Comparison of ENCODE assay signal across 10 cellular contexts in genomic region chr10:76788093-76788811, GRCh38.
"Had no signal": no experiment of that assay in that cellular context is flagged by ENCODE, and none has a peak within 500 bp of the region (broad histone marks: within the 10 kb centered on the region; RNA-seq: fewer than 3 reads in every experiment).

No MANE protein-coding gene starts in this region.

- H3K4me1 ChIP-seq: HAP-1 had no signal

- H3K9ac ChIP-seq: GM23248, KMS-11 had no signal

- H3K4me2 ChIP-seq: KMS-11 had no signal

- H2AFZ ChIP-seq: GM23248 had no signal

- H3K4me3 ChIP-seq: GM23248, HAP-1 had no signal

- DNase-seq: GM23248, GOT3, H7, HFFc6, Karpas-422, KBM-7 had no signal

- FAIRE-seq: HTR-8/SVneo had no signal

- H3K36me3 ChIP-seq: HAP-1 had no signal

- H3K9me3 ChIP-seq: HAP-1 had no signal

- H3K27ac ChIP-seq: GM23248, KMS-11 had no signal

- ATAC-seq: HCT116 had no signal
